9 cellular contexts compared by ENCODE assay signal in genomic region chr21:28811860-28812259, GRCh38.
"Had no signal": no experiment of that assay in that cellular context is flagged by ENCODE, and none has a peak within 500 bp of the region (broad histone marks: within the 10 kb centered on the region; RNA-seq: fewer than 3 reads in every experiment).

No MANE protein-coding gene starts in this region.

- H3K9ac ChIP-seq: GM23248, KMS-11 had no signal

- H3K4me2 ChIP-seq: KMS-11 had no signal

- H3K27ac Mint-ChIP-seq: H9, IgD-negative memory B cell had no signal

- H2AFZ ChIP-seq: GM23248 had no signal

- DNase-seq: GM23248, GOT3, H9, HCEC 1CT, KBM-7 had no signal

- H3K4me3 ChIP-seq: GM23248 had no signal

- H3K27ac ChIP-seq: GM23248, HL-60, KMS-11 had no signal

- H3K27me3 Mint-ChIP-seq: IgD-negative memory B cell had no signal

- H3K4me3 Mint-ChIP-seq: H9, IgD-negative memory B cell had no signal

- H3K4me1 Mint-ChIP-seq: IgD-negative memory B cell had no signal

- ATAC-seq: HepG2 had no signal
